ENCODE assay signal across 25 cellular contexts in the genomic region with DNA sequence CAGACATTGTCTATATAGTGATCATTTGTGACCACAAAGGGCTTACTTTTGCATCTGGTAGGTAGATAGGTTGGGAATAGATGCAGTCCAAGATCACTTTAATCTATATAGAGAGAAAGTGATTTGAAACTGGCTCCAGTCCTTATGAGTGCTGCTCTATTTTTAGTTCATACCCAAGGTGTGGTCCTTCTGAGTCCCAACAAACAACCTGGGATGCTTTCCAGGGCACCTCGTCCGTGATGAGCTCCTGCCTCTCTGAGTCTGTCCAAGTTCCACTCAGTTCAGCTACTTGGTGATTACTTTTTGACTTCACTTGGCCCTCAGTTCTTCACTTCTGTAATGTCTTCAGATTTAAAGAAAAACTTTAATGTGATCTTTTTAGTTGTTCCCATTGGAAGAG. TPM values are rescaled to one million over a fixed set of nuclear protein-coding genes. Genes with fewer than 3 reads are reported as not detected.
A peak's percentile ranks its signal among the peaks of the same experiment; 100 is the strongest.
DNase-seq lines count a peak whose midpoint lies in the region; ATAC-seq, FAIRE-seq and TF ChIP-seq lines count a peak whose summit lies in the region.
"Had no signal": no experiment of that assay in that cellular context is flagged by ENCODE, and none has a peak within 500 bp of the region (broad histone marks: within the 10 kb centered on the region; RNA-seq: fewer than 3 reads in every experiment).

No MANE protein-coding gene starts in this region.

- TF ChIP-seq CTCF in psoas muscle (IDR thresholded peaks at IDR 0.05) (no peak), thyroid gland (IDR thresholded peaks at IDR 0.05) (no peak)

- no peak overlapping the region for H3K4me3 ChIP-seq in psoas muscle
- H3K4me3 ChIP-seq in thyroid gland (replicated peaks in 1 of 3) = no peak overlapping the region
- H3K4me3 ChIP-seq: BLaER1, GM12878, GM23248 had no signal

- TF ChIP-seq POLR2A in thyroid gland (IDR thresholded peaks at IDR 0.05) = no peak

- 13 to 18% (median 17%) methylated on average over 2 of the region's 2 CpGs for WGBS in psoas muscle, 3 donors
- WGBS in thyroid gland, 2 donors = 20% methylated on average over 2 of the region's 2 CpGs

- intact Hi-C loops in left ventricle myocardium superior (cut with micrococcal nuclease) (no loop called here), cardiac septum (cut with DNase I) (no loop called here), psoas muscle (cut with DNase I) (no loop called here), thyroid gland (cut with DNase I) (no loop called here)

- H3K36me3 Mint-ChIP-seq in activated naive CD8-positive, alpha-beta T cell = peaks cover 11% of the 10 kb centered on the region
- H3K36me3 Mint-ChIP-seq in activated naive CD8-positive, alpha-beta T cell treated with anti-CD3 and anti-CD28 coated beads, Interleukin-2, amount 50 U/mL, for 24 hours (ENCODE audit: low read depth) = peaks cover 13% of the 10 kb centered on the region

- peaks cover 59% of the 10 kb centered on the region for H3K4me1 Mint-ChIP-seq in activated naive CD8-positive, alpha-beta T cell (ENCODE audit: low read depth)
- peaks cover 26% of the 10 kb centered on the region for H3K4me1 Mint-ChIP-seq in activated naive CD8-positive, alpha-beta T cell treated with anti-CD3 and anti-CD28 coated beads, Interleukin-2, amount 50 U/mL, for 24 hours

- H3K27me3 Mint-ChIP-seq in activated naive CD8-positive, alpha-beta T cell = no peaks in the 10 kb centered on the region
- no peaks in the 10 kb centered on the region for H3K27me3 Mint-ChIP-seq in activated naive CD8-positive, alpha-beta T cell treated with anti-CD3 and anti-CD28 coated beads, Interleukin-2, amount 50 U/mL, for 24 hours
- H3K27me3 Mint-ChIP-seq: B cell; CD4-positive, alpha-beta T cell had no signal

- no peak for DNase-seq in activated naive CD8-positive, alpha-beta T cell treated with anti-CD3 and anti-CD28 coated beads, Interleukin-2, amount 50 U/mL, for 24 hours
- DNase-seq in left ventricle myocardium superior (no peak), cardiac septum (ENCODE audit: low spot score) (no peak), psoas muscle (peak in 1 of 2 donors; percentile 64), thyroid gland (peak; percentile 39 to 40), GM19239 (ENCODE audit: insufficient read length, low spot score) (no peak)
- DNase-seq: CD4-positive, alpha-beta T cell; CD8-positive, alpha-beta memory T cell; DMS 273 treated with DMSO at 0.1 percent for 48 hours; DMS79; EL; GDM1; GM23248; H7; HCEC 1CT had no signal

- no peaks in the 10 kb centered on the region for H3K27me3 ChIP-seq in psoas muscle (ENCODE audit: insufficient read depth in 3 of 3, low read length in 2 of 3)
- no peaks in the 10 kb centered on the region for H3K27me3 ChIP-seq in thyroid gland
- H3K27me3 ChIP-seq: BLaER1 had no signal

- H3K9me3 ChIP-seq in psoas muscle = no peaks in the 10 kb centered on the region
- no peaks in the 10 kb centered on the region for H3K9me3 ChIP-seq in thyroid gland

- H3K4me1 ChIP-seq in psoas muscle (peaks cover 16% of the 10 kb centered on the region), thyroid gland (peaks cover 4% of the 10 kb centered on the region in 2 donors)
- H3K4me1 ChIP-seq: BLaER1 had no signal

- H3K27ac ChIP-seq in psoas muscle (peak overlapping the region; percentile 47), thyroid gland (no peak overlapping the region)
- H3K27ac ChIP-seq: 22Rv1, BLaER1, C4-2B, GM23248 had no signal

- H3K36me3 ChIP-seq in psoas muscle (ENCODE audit: insufficient read depth in 1 of 2, low read depth in 1 of 2) = peaks cover 0 to 10% of the 10 kb centered on the region in 2 donors
- H3K36me3 ChIP-seq in thyroid gland = no peaks in the 10 kb centered on the region

- H3K27ac Mint-ChIP-seq in activated naive CD8-positive, alpha-beta T cell = peak overlapping the region; percentile 19
- no peak overlapping the region for H3K27ac Mint-ChIP-seq in activated naive CD8-positive, alpha-beta T cell treated with anti-CD3 and anti-CD28 coated beads, Interleukin-2, amount 50 U/mL, for 24 hours
- H3K27ac Mint-ChIP-seq: B cell; CD4-positive, alpha-beta T cell had no signal

- FAIRE-seq in GM19239 (lab: Jason Lieb, UNC) = no peak
- FAIRE-seq: A204.1, D721Med, GM12878, H1 had no signal

- H3K4me3 Mint-ChIP-seq in activated naive CD8-positive, alpha-beta T cell = no peak overlapping the region
- no peak overlapping the region for H3K4me3 Mint-ChIP-seq in activated naive CD8-positive, alpha-beta T cell treated with anti-CD3 and anti-CD28 coated beads, Interleukin-2, amount 50 U/mL, for 24 hours
- H3K4me3 Mint-ChIP-seq: B cell; CD4-positive, alpha-beta T cell; CD8-positive, alpha-beta memory T cell had no signal

- no peak for ATAC-seq in activated naive CD8-positive, alpha-beta T cell treated with anti-CD3 and anti-CD28 coated beads, Interleukin-2, amount 50 U/mL, for 24 hours
- ATAC-seq in left ventricle myocardium superior (peak; percentile 57), psoas muscle (peak; percentile 51 to 87 (median 82)), GM19035 (IDR thresholded peaks at IDR 0.05; ENCODE audit: unreplicated experiment) (no peak)
- ATAC-seq: GM12878 had no signal

- H3K9me3 Mint-ChIP-seq in activated naive CD8-positive, alpha-beta T cell (ENCODE audit: low read depth) = no peaks in the 10 kb centered on the region
- no peaks in the 10 kb centered on the region for H3K9me3 Mint-ChIP-seq in activated naive CD8-positive, alpha-beta T cell treated with anti-CD3 and anti-CD28 coated beads, Interleukin-2, amount 50 U/mL, for 24 hours
- H3K9me3 Mint-ChIP-seq: CD4-positive, alpha-beta T cell; CD8-positive, alpha-beta memory T cell had no signal

RNA-seq across cellular contexts. Expression of gene DIP2A, which starts 20.2 kb away (rescaled TPM):
- 28.5 TPM for total RNA-seq in left ventricle myocardium superior
- total RNA-seq in cardiac septum = 38.9 TPM
- 10 to 100 TPM in 3 of 4 donors, 1 to 10 TPM in 1; 8.9 to 12.2 (median 11.7) TPM for total RNA-seq in psoas muscle
- polyA plus RNA-seq in psoas muscle = 10 to 100 TPM in 1 of 3 donors, 1 to 10 TPM in 2; 7.3 to 11.0 (median 9.2) TPM
- total RNA-seq in thyroid gland = 10 to 100 TPM; 35.1 to 56.3 (median 42.9) TPM

Comparison
In these comparisons a context has a peak if more than half of its experiments do, and no peak if none do; other contexts are left out.
1. ATAC-seq: peak in left ventricle myocardium superior (single experiment) and psoas muscle (4 of 4); none in activated naive CD8-positive, alpha-beta T cell treated with anti-CD3 and anti-CD28 coated beads, Interleukin-2, amount 50 U/mL, for 24 hours (single experiment) and GM19035 (single experiment).
2. DNase-seq: peak in thyroid gland (2 of 2); none in activated naive CD8-positive, alpha-beta T cell treated with anti-CD3 and anti-CD28 coated beads, Interleukin-2, amount 50 U/mL, for 24 hours (single experiment), left ventricle myocardium superior (single experiment), cardiac septum (single experiment) and GM19239 (single experiment).